9 cellular contexts compared by ENCODE assay signal in the genomic region with DNA sequence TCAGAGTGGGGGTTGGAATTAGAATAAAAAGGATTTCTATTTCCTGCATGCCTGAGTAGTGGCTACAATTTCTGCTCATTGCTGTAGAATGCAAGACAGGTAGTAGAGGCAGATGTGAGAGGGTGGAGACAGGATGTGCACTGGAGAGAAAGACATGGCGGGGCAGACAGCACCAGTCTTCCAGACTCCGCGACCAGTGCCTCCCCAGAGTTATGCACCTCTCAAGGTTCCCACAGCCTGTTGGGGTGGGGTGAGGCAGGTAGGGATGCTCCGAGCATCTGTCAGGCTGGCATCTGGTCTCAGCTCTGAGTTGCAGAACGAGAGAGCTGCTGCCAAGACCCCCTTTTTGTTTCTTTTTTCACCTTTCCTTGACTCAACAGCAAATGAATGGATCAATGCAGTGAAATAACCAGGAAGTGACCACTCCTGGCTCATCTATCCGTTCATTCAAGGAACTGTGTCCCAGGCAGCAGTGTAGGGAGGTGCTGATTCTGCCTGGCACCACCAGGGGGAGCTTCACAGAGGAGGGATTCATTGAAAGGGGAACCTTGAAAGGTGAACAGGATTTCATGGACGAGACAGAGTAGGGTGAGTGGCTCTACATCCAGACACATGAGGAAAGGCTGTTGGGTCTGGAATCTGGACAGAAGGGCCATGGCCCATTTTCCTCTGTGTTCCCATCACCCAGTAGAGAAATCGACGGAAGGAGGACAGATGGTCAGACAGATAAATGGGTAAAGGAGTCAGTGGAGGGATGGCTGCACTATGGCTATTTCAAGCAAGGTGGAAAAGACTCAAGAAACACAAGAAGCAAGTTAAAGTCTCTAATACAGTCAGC. TPM values are rescaled to one million over a fixed set of nuclear protein-coding genes. Genes with fewer than 3 reads are reported as not detected.
A peak's percentile ranks its signal among the peaks of the same experiment; 100 is the strongest.
DNase-seq lines count a peak whose midpoint lies in the region; ATAC-seq, FAIRE-seq and TF ChIP-seq lines count a peak whose summit lies in the region.
"Had no signal": no experiment of that assay in that cellular context is flagged by ENCODE, and none has a peak within 500 bp of the region (broad histone marks: within the 10 kb centered on the region; RNA-seq: fewer than 3 reads in every experiment).

No MANE protein-coding gene starts in this region.

- H3K4me3 ChIP-seq in LNCaP clone FGC (ENCODE audit: low read depth, low read length) (no peak overlapping the region), K562 (no peak overlapping the region)

- BruUV-seq in K562 (replicated peaks; lab: Mats Ljungman, UMichigan), result no TSS peak

- in situ Hi-C loops in K562 (cut with MboI), result loop anchor here (25.0 kb wide), 1 partner anchor 644 kb away; no protein-coding TSS in a partner anchor

- peak; percentile 70 for ATAC-seq in GM19467 (IDR thresholded peaks at IDR 0.05; ENCODE audit: unreplicated experiment)
- peak; percentile 90 for ATAC-seq in K562
- ATAC-seq in HG02970 (IDR thresholded peaks at IDR 0.05; ENCODE audit: low FRiP score, unreplicated experiment), result no peak

- no peak overlapping the region for H3K9ac ChIP-seq in K562 (ENCODE audit: insufficient read depth in 1 of 2, low read depth in 2 of 2, low read length in 2 of 2)

- no peaks in the 10 kb centered on the region for H3K9me3 ChIP-seq in K562 (replicated peaks; ENCODE audit: control insufficient read depth, insufficient read depth, low read depth, low read length)

- H3K9me1 ChIP-seq in K562 (ENCODE audit: control insufficient read depth, insufficient read depth, low read length), result no peaks in the 10 kb centered on the region

- no peak overlapping the region; the same call in 1 of the 2 replicates for H3K4me2 ChIP-seq in K562 (ENCODE audit: insufficient read depth, low read length)

- peaks cover 0 to 3% of the 10 kb centered on the region in 2 experiments; a peak in 2 of 5 replicates for H3K4me1 ChIP-seq in K562 (replicated peaks in 1 of 2; ENCODE audit: control insufficient read depth in 2 of 2, insufficient read depth in 2 of 2, low read length in 2 of 2)

- peak; percentile 97 for FAIRE-seq in K562 (lab: Jason Lieb, UNC)

- peak; percentile 85 for DNase-seq in D341Med (ENCODE audit: low spot score)
- DNase-seq in LNCaP clone FGC (ENCODE audit: low read depth), result peak; percentile 10
- peak; percentile 30 for DNase-seq in T-helper 9 cell
- DNase-seq in K562 (ENCODE audit: extremely low read depth in 1 of 4, low spot score in 3 of 4), result peak; percentile 75 to 79 (median 76)
- peak; percentile 83 for DNase-seq in iPS-NIHi11 (ENCODE audit: low spot score)
- peak; percentile 9 to 26 for DNase-seq in stimulated activated CD4-positive, alpha-beta T cell treated with anti-CD3 and anti-CD28 coated beads, Interleukin-15, amount 100 ng/mL, for 1 hour (ENCODE audit: low read depth in 1 of 2, low spot score in 1 of 2)

- no peaks in the 10 kb centered on the region for H3K36me3 ChIP-seq in K562 (ENCODE audit: control insufficient read depth, insufficient read depth, low read length)

- no peaks in the 10 kb centered on the region; the same call in 1 of the 2 replicates for H4K20me1 ChIP-seq in K562 (replicated peaks; ENCODE audit: control insufficient read depth, insufficient read depth, low read length)

- POLR2A ChIA-PET in K562 (lab: Yijun Ruan, JAX), result interaction anchor here (0.6 to 1.1 kb wide), 3 partner anchors 37 to 130 kb away, joined by 3 to 4 read pairs (median 4); no protein-coding TSS in a partner anchor

- H2AFZ ChIP-seq in K562 (ENCODE audit: low read depth, low read length), result no peak overlapping the region; the same call in 1 of the 2 replicates

- TF ChIP-seq CTCF in LNCaP clone FGC (IDR thresholded peaks at IDR 0.05; ENCODE audit: control insufficient read depth, extremely low read depth, insufficient read depth), result peak; percentile 98
- TF ChIP-seq CTCF in K562 (IDR thresholded peaks at IDR 0.05 in 2 of 3, conservative IDR thresholded peaks at IDR 0.05 in 1 of 3; ENCODE audit: insufficient read depth in 2 of 3, low read depth in 1 of 3, low read length in 3 of 3), result peak; percentile 83 to 96 (median 90)

- intact Hi-C loops in K562 (cut with micrococcal nuclease), result loop anchor here (1.0 to 10.0 kb wide), 4 partner anchors 154 to 631 kb away; no protein-coding TSS in a partner anchor

- 4% methylated on average over 9 of the region's 9 CpGs for WGBS in K562 (ENCODE audit: insufficient coverage, low coverage, missing lambda C conversion rate)

- TF ChIP-seq POLR2A in K562 (conservative IDR thresholded peaks at IDR 0.05), result no peak

- TF ChIP-seq RAD21 in K562 (CRISPR knock-in tag; conservative IDR thresholded peaks at IDR 0.05 in 1 of 2, IDR thresholded peaks at IDR 0.05 in 1 of 2), result peak; percentile 36 to 71; a peak in 3 of 4 replicates

- no peak for TF ChIP-seq EP300 in K562 (IDR thresholded peaks at IDR 0.05; ENCODE audit: low read length)

- H3K27ac ChIP-seq in K562 (ENCODE audit: extremely low read depth, low read depth, low read length), result no peak overlapping the region

- CTCF ChIA-PET in K562 (lab: Yijun Ruan, JAX; ENCODE audit: low intra/inter-chr PET ratio), result interaction anchor here (0.6 to 0.9 kb wide), 4 partner anchors 325 to 1321 kb away, joined by 3 to 4 read pairs (median 3); no protein-coding TSS in a partner anchor

- peaks cover 0 to 16% of the 10 kb centered on the region in 2 experiments; a peak in 1 of 5 replicates for H3K27me3 ChIP-seq in K562 (ENCODE audit: control insufficient read depth in 2 of 2, insufficient read depth in 2 of 2, low read length in 2 of 2)

- H3K79me2 ChIP-seq in K562 (ENCODE audit: control insufficient read depth, insufficient read depth, low read length), result no peaks in the 10 kb centered on the region

TF ChIP-seq in K562, 482 proteins besides CTCF, POLR2A, EP300 and RAD21 (continues in another document):
- TF ChIP-seq SMC3 (conservative IDR thresholded peaks at IDR 0.05; ENCODE audit: insufficient read depth, low read depth, low read length) (peak; percentile 86), KLF1 (tag; IDR thresholded peaks at IDR 0.05) (no peak), ELF1 (tag; IDR thresholded peaks at IDR 0.05) (peak; percentile 47), RCOR1 (IDR thresholded peaks at IDR 0.05; ENCODE audit: borderline replicate concordance in 1 of 2, low read depth in 2 of 2, low read length in 2 of 2) (0 out of 4 replicates have a peak, but pooled peaks of 1 of the 2 experiments have one; percentile 18), XRCC5 (IDR thresholded peaks at IDR 0.05; ENCODE audit: low read depth, low read length) (0 out of 2 replicates have a peak, but pooled peaks have one; percentile 53)

RNA-seq across cellular contexts. Expression of a gene that starts 17.2 kb away (rescaled TPM):
- not detected in 2 replicates for total RNA-seq in K562 (2011; cell fraction: chromatin; rRNA removed; ENCODE audit: low replicate concordance)
- total RNA-seq in K562 (2011; cell fraction: nucleolus; rRNA removed), result not detected in 2 replicates
- total RNA-seq in K562 (2011; cell fraction: nucleoplasm; rRNA removed), result not detected in 2 replicates
- not detected in 2 replicates for total RNA-seq in K562 (2014; rRNA removed)
- not detected in 2 replicates for total RNA-seq in K562 (2014; rRNA removed; fragmentation: Illumina TruSeq; extraction: Trizol)
- total RNA-seq in K562 (2015; rRNA removed; fragmentation: Illumina TruSeq; extraction: Trizol), result not detected in 2 replicates
- total RNA-seq in K562 (2021), result not detected in 2 replicates
- polyA plus RNA-seq in K562 (2011; rRNA removed), result not detected in 2 replicates
- not detected in 2 replicates for polyA plus RNA-seq in K562 (2011; cell fraction: cytosol; rRNA removed)
- polyA plus RNA-seq in K562 (2011; cell fraction: nucleus; rRNA removed), result not detected in 2 replicates
- polyA plus RNA-seq in K562 (2012), result not detected in 2 replicates
- not detected in 2 replicates for polyA plus RNA-seq in K562 (2014; fragmentation: Illumina TruSeq; extraction: Trizol)
- polyA plus RNA-seq in K562 (2014; fragmentation: Nextera tagmentation; extraction: Ambion mirVana), result not detected
- polyA plus RNA-seq in K562 (2014; rRNA removed), result not detected in 2 replicates
- polyA minus RNA-seq in K562 (2011; rRNA and poly(A)+ RNA removed), result not detected in 2 replicates
- not detected in 2 replicates for polyA minus RNA-seq in K562 (2011; cell fraction: cytosol; rRNA and poly(A)+ RNA removed)
- not detected in 2 replicates for polyA minus RNA-seq in K562 (2011; cell fraction: nucleus; rRNA and poly(A)+ RNA removed)
- total RNA-seq: T-helper 1 cell treated with Interleukin-12 subunit alpha and Interleukin-12 subunit beta and Interleukin-4 antibody, amounts not matched to agents 30 ng/mL and 1 ng/mL, for 36 hours had no signal

RNA-seq across cellular contexts. Expression of a gene that starts 20.9 kb away (rescaled TPM):
- not detected in 2 replicates for total RNA-seq in K562 (2011; cell fraction: chromatin; rRNA removed; ENCODE audit: low replicate concordance)
- not detected in 2 replicates for total RNA-seq in K562 (2011; cell fraction: nucleolus; rRNA removed)
- not detected in 2 replicates for total RNA-seq in K562 (2011; cell fraction: nucleoplasm; rRNA removed)
- total RNA-seq in K562 (2014; rRNA removed) (not detected in 2 replicates), K562 (2014; rRNA removed; fragmentation: Illumina TruSeq; extraction: Trizol) (not detected in 2 replicates), K562 (2015; rRNA removed; fragmentation: Illumina TruSeq; extraction: Trizol) (not detected in 2 replicates), K562 (2021) (not detected in 2 replicates)
- polyA plus RNA-seq in K562 (2011; rRNA removed) (not detected in 2 replicates), K562 (2014; fragmentation: Illumina TruSeq; extraction: Trizol) (not detected in 2 replicates), K562 (2014; fragmentation: Nextera tagmentation; extraction: Ambion mirVana) (not detected), K562 (2014; rRNA removed) (not detected in 2 replicates)
- polyA plus RNA-seq in K562 (2011; cell fraction: cytosol; rRNA removed), result not detected in 2 replicates
- polyA plus RNA-seq in K562 (2011; cell fraction: nucleus; rRNA removed), result not detected in 2 replicates
- polyA plus RNA-seq in K562 (2012), result not detected in 2 replicates
- not detected in 2 replicates for polyA minus RNA-seq in K562 (2011; rRNA and poly(A)+ RNA removed)
- not detected in 2 replicates for polyA minus RNA-seq in K562 (2011; cell fraction: cytosol; rRNA and poly(A)+ RNA removed)
- not detected in 2 replicates for polyA minus RNA-seq in K562 (2011; cell fraction: nucleus; rRNA and poly(A)+ RNA removed)
- total RNA-seq: T-helper 1 cell treated with Interleukin-12 subunit alpha and Interleukin-12 subunit beta and Interleukin-4 antibody, amounts not matched to agents 30 ng/mL and 1 ng/mL, for 36 hours had no signal

RNA-seq across cellular contexts. Expression of a gene that starts 54.0 kb away (rescaled TPM):
- total RNA-seq in K562 (2011; cell fraction: chromatin; rRNA removed; ENCODE audit: low replicate concordance), result 50.8 and 74.2 TPM in 2 replicates
- total RNA-seq in K562 (2011; cell fraction: nucleolus; rRNA removed), result 14.2 and 24.2 TPM in 2 replicates
- total RNA-seq in K562 (2011; cell fraction: nucleoplasm; rRNA removed), result 32.3 and 48.5 TPM in 2 replicates
- total RNA-seq in K562 (2014; rRNA removed), result 7.1 and 7.8 TPM in 2 replicates
- 13.6 and 13.8 TPM in 2 replicates for total RNA-seq in K562 (2014; rRNA removed; fragmentation: Illumina TruSeq; extraction: Trizol)
- 11.5 and 11.8 TPM in 2 replicates for total RNA-seq in K562 (2015; rRNA removed; fragmentation: Illumina TruSeq; extraction: Trizol)
- 15.7 and 17.3 TPM in 2 replicates for total RNA-seq in K562 (2021)
- polyA plus RNA-seq in K562 (2011; rRNA removed), result 17.0 and 17.7 TPM in 2 replicates
- polyA plus RNA-seq in K562 (2011; cell fraction: cytosol; rRNA removed), result 8.1 and 8.6 TPM in 2 replicates
- 24.5 and 34.1 TPM in 2 replicates for polyA plus RNA-seq in K562 (2011; cell fraction: nucleus; rRNA removed)
- 8.6 and 9.5 TPM in 2 replicates for polyA plus RNA-seq in K562 (2012)
- 9.1 and 11.6 TPM in 2 replicates for polyA plus RNA-seq in K562 (2014; fragmentation: Illumina TruSeq; extraction: Trizol)
- polyA plus RNA-seq in K562 (2014; fragmentation: Nextera tagmentation; extraction: Ambion mirVana), result 10 to 100 TPM in 1 of 2 experiments, 1 to 10 TPM in 1; 7.8 to 13.4 TPM
- polyA plus RNA-seq in K562 (2014; rRNA removed), result 7.2 and 9.9 TPM in 2 replicates
- 53.0 and 70.7 TPM in 2 replicates for polyA minus RNA-seq in K562 (2011; rRNA and poly(A)+ RNA removed)
- 11.6 and 12.3 TPM in 2 replicates for polyA minus RNA-seq in K562 (2011; cell fraction: cytosol; rRNA and poly(A)+ RNA removed)
- polyA minus RNA-seq in K562 (2011; cell fraction: nucleus; rRNA and poly(A)+ RNA removed), result 31.2 and 51.4 TPM in 2 replicates

Comparison
In these comparisons a context has a peak if more than half of its experiments do, and no peak if none do; other contexts are left out.
1. DNase-seq: peak in every context shown above with its lines; median percentile 85 in D341Med; 83 in iPS-NIHi11; 76 in K562; 30 in T-helper 9 cell; 18 in stimulated activated CD4-positive, alpha-beta T cell treated with anti-CD3 and anti-CD28 coated beads, Interleukin-15, amount 100 ng/mL, for 1 hour; 10 in LNCaP clone FGC.